8 cellular contexts compared by ENCODE assay signal in genomic region chr4:139553751-139554670, GRCh38. TPM values are rescaled to one million over a fixed set of nuclear protein-coding genes. Genes with fewer than 3 reads are reported as not detected.
DNase-seq lines count a peak whose midpoint lies in the region; ATAC-seq and TF ChIP-seq lines count a peak whose summit lies in the region.

No MANE protein-coding gene starts in this region.

- peak overlapping the region; percentile 3 for H3K27ac Mint-ChIP-seq in activated CD8-positive, alpha-beta memory T cell treated with anti-CD3 and anti-CD28 coated beads, Interleukin-2, amount 10 ng/mL, durations not matched to agents 7 days and 5 days

- TF ChIP-seq CTCF in lower lobe of right lung (IDR thresholded peaks at IDR 0.05): no peak
- no peak for TF ChIP-seq CTCF in thoracic aorta (IDR thresholded peaks at IDR 0.05)
- TF ChIP-seq CTCF in GM13977 (IDR thresholded peaks at IDR 0.05; ENCODE audit: extremely low read depth, insufficient read depth, missing control alignments): no peak

- CTCF ChIA-PET in activated CD8-positive, alpha-beta memory T cell treated with anti-CD3 and anti-CD28 coated beads, Interleukin-2, amount 10 ng/mL, durations not matched to agents 7 days and 5 days (lab: Charles Lee): interaction anchor here (1.0 kb wide), 1 partner anchor 101 kb away, joined by 3 read pairs; the partner anchor contains the start of gene RAB33B

- ATAC-seq in activated CD8-positive, alpha-beta memory T cell treated with anti-CD3 and anti-CD28 coated beads, Interleukin-2, amount 10 ng/mL, durations not matched to agents 7 days and 5 days: no peak
- ATAC-seq in lower lobe of right lung (no peak), thoracic aorta (ENCODE audit: insufficient number of reproducible peaks, low FRiP score, low read depth) (no peak), HG02759 (IDR thresholded peaks at IDR 0.05; ENCODE audit: unreplicated experiment) (no peak)

- no peaks in the 10 kb centered on the region for H3K9me3 ChIP-seq in adipocyte (ENCODE audit: control insufficient read depth, low read length)
- H3K9me3 ChIP-seq in lower lobe of right lung: no peaks in the 10 kb centered on the region
- H3K9me3 ChIP-seq in thoracic aorta: no peaks in the 10 kb centered on the region

- H3K27me3 ChIP-seq in adipocyte (replicated peaks; ENCODE audit: control insufficient read depth, insufficient read depth, low read length) (peaks cover 3% of the 10 kb centered on the region), lower lobe of right lung (ENCODE audit: low read depth) (no peaks in the 10 kb centered on the region), thoracic aorta (replicated peaks; ENCODE audit: insufficient read depth) (no peaks in the 10 kb centered on the region)

- H3K27ac ChIP-seq in lower lobe of right lung (peak overlapping the region; percentile 99), thoracic aorta (peak overlapping the region; percentile 97 to 98)

- in situ Hi-C loops in GM13977 (cut with MboI; ENCODE audit: low pct_unique_long_range_greater_than_20kb, low sequenced_read_pairs, unreplicated experiment): no loop called here

- DNase-seq in activated CD8-positive, alpha-beta memory T cell treated with anti-CD3 and anti-CD28 coated beads, Interleukin-2, amount 10 ng/mL, durations not matched to agents 7 days and 5 days: no peak
- DNase-seq in activated CD8-positive, alpha-beta memory T cell treated with anti-CD3 and anti-CD28 coated beads for 24 hours: no peak
- DNase-seq in adipocyte (ENCODE audit: low read depth) (peak; percentile 23), lower lobe of right lung (no peak), thoracic aorta (ENCODE audit: low spot score) (no peak), GM13977 (ENCODE audit: low spot score) (no peak)
- no peak for DNase-seq in stimulated activated naive CD4-positive, alpha-beta T cell (lab: John Stamatoyannopoulos, UW)

- peaks cover 66% of the 10 kb centered on the region for H3K4me1 ChIP-seq in adipocyte (ENCODE audit: control insufficient read depth, insufficient read depth, low read length)
- peaks cover 61% of the 10 kb centered on the region for H3K4me1 ChIP-seq in lower lobe of right lung
- H3K4me1 ChIP-seq in thoracic aorta (ENCODE audit: control insufficient read depth in 1 of 2, low read depth in 2 of 2): peaks cover 22 to 50% of the 10 kb centered on the region in 2 donors

- H3K36me3 Mint-ChIP-seq in activated CD8-positive, alpha-beta memory T cell treated with anti-CD3 and anti-CD28 coated beads, Interleukin-2, amount 10 ng/mL, durations not matched to agents 7 days and 5 days: no peaks in the 10 kb centered on the region

- peak overlapping the region; percentile 92 for H3K9ac ChIP-seq in adipocyte (ENCODE audit: low read length)

- H3K4me3 Mint-ChIP-seq in activated CD8-positive, alpha-beta memory T cell treated with anti-CD3 and anti-CD28 coated beads, Interleukin-2, amount 10 ng/mL, durations not matched to agents 7 days and 5 days: peak overlapping the region; percentile 94

- no peaks in the 10 kb centered on the region for H3K9me3 Mint-ChIP-seq in activated CD8-positive, alpha-beta memory T cell treated with anti-CD3 and anti-CD28 coated beads, Interleukin-2, amount 10 ng/mL, durations not matched to agents 7 days and 5 days (ENCODE audit: low read depth)

- intact Hi-C loops in lower lobe of right lung (cut with DNase I): no loop called here

- H3K4me1 Mint-ChIP-seq in activated CD8-positive, alpha-beta memory T cell treated with anti-CD3 and anti-CD28 coated beads, Interleukin-2, amount 10 ng/mL, durations not matched to agents 7 days and 5 days: peaks cover 52% of the 10 kb centered on the region

- H3K36me3 ChIP-seq in adipocyte (ENCODE audit: control insufficient read depth, insufficient read depth, low read length, severe bottlenecking): no peaks in the 10 kb centered on the region
- no peaks in the 10 kb centered on the region for H3K36me3 ChIP-seq in lower lobe of right lung
- no peaks in the 10 kb centered on the region for H3K36me3 ChIP-seq in thoracic aorta

- peak overlapping the region; percentile 91 for H3K4me3 ChIP-seq in adipocyte (ENCODE audit: low read length)
- peak overlapping the region; percentile 79 for H3K4me3 ChIP-seq in lower lobe of right lung
- H3K4me3 ChIP-seq in thoracic aorta: peak overlapping the region; percentile 94

- peaks cover 2% of the 10 kb centered on the region for H3K27me3 Mint-ChIP-seq in activated CD8-positive, alpha-beta memory T cell treated with anti-CD3 and anti-CD28 coated beads, Interleukin-2, amount 10 ng/mL, durations not matched to agents 7 days and 5 days

RNA-seq across cellular contexts. Expression of gene SETD7, which starts 2.0 kb away (rescaled TPM):
- 10 to 100 TPM; 10.8 to 13.8 TPM for total RNA-seq in activated CD8-positive, alpha-beta memory T cell treated with anti-CD3 and anti-CD28 coated beads, Interleukin-2, amount 10 ng/mL, durations not matched to agents 7 days and 5 days
- total RNA-seq in lower lobe of right lung: 39.4 TPM
- total RNA-seq in thoracic aorta: 100 to 1,000 TPM in 1 of 2 donors, 10 to 100 TPM in 1; 74.7 to 101 TPM
